In genomic region chr4:118281611-118282442, GRCh38 we compare ENCODE assay signal across 9 cellular contexts.
DNase-seq lines count a peak whose midpoint lies in the region; ATAC-seq and TF ChIP-seq lines count a peak whose summit lies in the region.
"Had no signal": no experiment of that assay in that cellular context is flagged by ENCODE, and none has a peak within 500 bp of the region (broad histone marks: within the 10 kb centered on the region; RNA-seq: fewer than 3 reads in every experiment).

No MANE protein-coding gene starts in this region.

- peak overlapping the region; percentile 28 for H3K4me3 Mint-ChIP-seq in activated B cell treated with CpG ODN at 0.5 μM for 24 hours

- DNase-seq in Caki2 (ENCODE audit: low read depth) (peak; percentile 54), HFF-Myc (ENCODE audit: extremely low read depth, low read depth) (peak; percentile 61), activated B cell treated with CpG ODN at 0.5 μM for 24 hours (no peak), gastrocnemius medialis (no peak), GM13976 (ENCODE audit: low spot score) (no peak), NCI-H226 (no peak)

- POLR2A ChIA-PET in activated B cell treated with CpG ODN at 0.5 μM for 24 hours (lab: Charles Lee): no interaction called here

- H3K36me3 Mint-ChIP-seq in activated B cell treated with CpG ODN at 0.5 μM for 24 hours (ENCODE audit: low read depth): peaks cover 58% of the 10 kb centered on the region

- peak overlapping the region in 1 of 2 donors; percentile 16 for H3K9ac ChIP-seq in liver (ENCODE audit: low read depth in 1 of 2, low read length in 2 of 2)

- H3K36me3 ChIP-seq in liver (ENCODE audit: control insufficient read depth in 4 of 4, insufficient read depth in 3 of 4, low read depth in 1 of 4, low read length in 3 of 4) (peaks cover 0 to 4% (median 1%) of the 10 kb centered on the region in 4 donors), gastrocnemius medialis (peaks cover 0 to 9% of the 10 kb centered on the region in 2 donors)

- TF ChIP-seq CTCF in HFF-Myc (IDR thresholded peaks at IDR 0.05; ENCODE audit: low read depth, low read length, missing control alignments) (no peak), activated B cell treated with CpG ODN at 0.5 μM for 24 hours (IDR thresholded peaks at IDR 0.05) (no peak), liver (IDR thresholded peaks at IDR 0.05; ENCODE audit: low read depth, low read length, missing input control) (no peak), gastrocnemius medialis (IDR thresholded peaks at IDR 0.05 in 4 of 5, conservative IDR thresholded peaks at IDR 0.05 in 1 of 5) (no peak), GM13976 (IDR thresholded peaks at IDR 0.05; ENCODE audit: borderline replicate concordance, control extremely low read depth, extremely low read depth, insufficient read depth, missing control alignments) (no peak)

- H3K4me1 Mint-ChIP-seq in activated B cell treated with CpG ODN at 0.5 μM for 24 hours: peaks cover 70% of the 10 kb centered on the region

- no peaks in the 10 kb centered on the region for H3K9me3 Mint-ChIP-seq in activated B cell treated with CpG ODN at 0.5 μM for 24 hours

- no peaks in the 10 kb centered on the region for H3K27me3 Mint-ChIP-seq in activated B cell treated with CpG ODN at 0.5 μM for 24 hours

- intact Hi-C loops in activated B cell treated with CpG ODN at 0.5 μM for 24 hours (cut with micrococcal nuclease) (loop anchor here (1.0 kb wide), 1 partner anchor 71 kb away; the partner anchor contains the start of gene PRSS12), gastrocnemius medialis (cut with DNase I; ENCODE audit: low total_unique reads) (loop anchor here (1.0 kb wide), 1 partner anchor 71 kb away; the partner anchor contains the start of gene PRSS12)

- in situ Hi-C loops in Caki2 (cut with HindIII; ENCODE audit: low pct_unique_long_range_greater_than_20kb, low sequenced_read_pairs) (no loop called here), gastrocnemius medialis (cut with MboI; ENCODE audit: low sequenced_read_pairs in 4 of 4) (loop anchor here in 2 of 4 donors (25.0 kb wide), 1 partner anchor 405 kb away; the partner anchor contains the start of gene METTL14 (in 2 of the 2)), GM13976 (cut with MboI; ENCODE audit: low sequenced_read_pairs, unreplicated experiment) (loop anchor here (25.0 kb wide), 1 partner anchor 405 kb away; the partner anchor contains the start of gene METTL14)

- no peak for TF ChIP-seq POLR2A in gastrocnemius medialis (IDR thresholded peaks at IDR 0.05)

- H3K4me1 ChIP-seq in liver (ENCODE audit: control insufficient read depth in 4 of 4, insufficient read depth in 4 of 4, low read length in 3 of 4): peaks cover 2 to 48% (median 32%) of the 10 kb centered on the region in 4 donors
- peaks cover 23 to 26% of the 10 kb centered on the region in 2 donors for H3K4me1 ChIP-seq in gastrocnemius medialis

- TF ChIP-seq RAD21 in liver (IDR thresholded peaks at IDR 0.05): no peak

- CTCF ChIA-PET in activated B cell treated with CpG ODN at 0.5 μM for 24 hours (lab: Charles Lee): no interaction called here

- H3K27me3 ChIP-seq in liver (ENCODE audit: control insufficient read depth in 4 of 4, insufficient read depth in 4 of 4, low read length in 3 of 4) (no peaks in the 10 kb centered on the region), gastrocnemius medialis (no peaks in the 10 kb centered on the region)
- H3K27me3 ChIP-seq: SJSA1 had no signal

- H3K9me3 ChIP-seq in liver (ENCODE audit: control insufficient read depth in 4 of 4, low read length in 3 of 4) (no peaks in the 10 kb centered on the region), gastrocnemius medialis (no peaks in the 10 kb centered on the region)
- H3K9me3 ChIP-seq: SJSA1 had no signal

- H3K4me3 ChIP-seq in HFF-Myc (replicated peaks; ENCODE audit: low read depth, low read length): peak overlapping the region; percentile 92; the same call in 1 of the 2 replicates
- no peak overlapping the region for H3K4me3 ChIP-seq in liver (ENCODE audit: low read depth in 1 of 3, low read length in 3 of 3)
- H3K4me3 ChIP-seq in gastrocnemius medialis: no peak overlapping the region
- H3K4me3 ChIP-seq: SJSA1 had no signal

- ATAC-seq in activated B cell treated with CpG ODN at 0.5 μM for 24 hours (ENCODE audit: low read depth) (no peak), gastrocnemius medialis (no peak), HG03196 (IDR thresholded peaks at IDR 0.05; ENCODE audit: unreplicated experiment) (no peak)

- H3K27ac Mint-ChIP-seq in activated B cell treated with CpG ODN at 0.5 μM for 24 hours: peak overlapping the region; percentile 43

- 40% methylated on average over 9 of the region's 9 CpGs for WGBS in liver

- peak overlapping the region; percentile 37 to 66 for H3K27ac ChIP-seq in liver (ENCODE audit: low read depth in 1 of 2, low read length in 2 of 2)
- H3K27ac ChIP-seq in gastrocnemius medialis: peak overlapping the region in 2 of 4 donors; percentile 10 to 39
- H3K27ac ChIP-seq: SJSA1 had no signal

TF ChIP-seq in liver, 16 proteins besides CTCF, POLR2A, EP300 and RAD21:
- no peak for TF ChIP-seq HNF4G (IDR thresholded peaks at IDR 0.05)
TF ChIP-seq in liver: peak in this region for 0.

Comparison
In these comparisons a context has a peak if more than half of its experiments do, and no peak if none do; other contexts are left out.
1. DNase-seq: peak in Caki2 (single experiment) and HFF-Myc (single experiment); none in activated B cell treated with CpG ODN at 0.5 μM for 24 hours (single experiment), gastrocnemius medialis (0 of 2), GM13976 (single experiment) and NCI-H226 (single experiment).